In the genomic region with DNA sequence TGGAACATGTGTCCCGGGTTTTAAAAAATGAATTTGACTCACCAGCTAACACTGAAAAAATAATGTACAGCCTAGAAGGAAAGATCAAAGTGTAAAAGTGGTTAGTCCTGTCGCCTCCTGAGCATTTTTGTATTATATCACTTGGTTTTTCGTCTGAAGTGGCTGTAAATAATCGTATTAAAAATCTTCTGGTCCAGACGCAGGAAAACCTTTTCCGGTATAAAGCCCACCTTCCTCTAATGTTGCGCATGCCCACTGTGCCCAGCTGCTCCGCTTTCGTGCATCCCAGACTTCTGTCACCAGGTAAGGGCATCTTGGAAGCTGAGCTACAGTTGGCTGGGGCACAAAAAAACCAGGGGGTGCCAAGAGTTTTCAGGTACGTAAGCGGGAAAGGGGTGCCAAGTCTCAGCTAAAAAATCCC, we compare ENCODE assay signal across 8 cellular contexts. TPM values are rescaled to one million over a fixed set of nuclear protein-coding genes. Genes with fewer than 3 reads are reported as not detected.
DNase-seq lines count a peak whose midpoint lies in the region; ATAC-seq and TF ChIP-seq lines count a peak whose summit lies in the region.

No MANE protein-coding gene starts in this region.

- no peaks in the 10 kb centered on the region for H3K9me3 ChIP-seq in BLaER1 treated with 17β-estradiol and CSF1 and Interleukin-3, amounts not matched to agents 10 nM and 100 nM (replicated peaks in 1 of 11)

- peak overlapping the region; percentile 89 to 97 (median 94) for H3K27ac ChIP-seq in BLaER1 treated with 17β-estradiol and CSF1 and Interleukin-3, amounts not matched to agents 10 nM and 100 nM

- peak overlapping the region; percentile 65 to 94 (median 83) for H3K4me3 ChIP-seq in BLaER1 treated with 17β-estradiol and CSF1 and Interleukin-3, amounts not matched to agents 10 nM and 100 nM
- peak overlapping the region; percentile 71 for H3K4me3 ChIP-seq in WI38 (ENCODE audit: low read depth, low read length)

- H3K27ac Mint-ChIP-seq in mesothelial cell of epicardium, result peak overlapping the region; percentile 99

- peak overlapping the region; percentile 65 to 97 (median 86) for H3K4me2 ChIP-seq in BLaER1 treated with 17β-estradiol and CSF1 and Interleukin-3, amounts not matched to agents 10 nM and 100 nM

- peaks cover 33% of the 10 kb centered on the region for H3K4me1 Mint-ChIP-seq in mesothelial cell of epicardium

- peaks cover 0 to 39% (median 19%) of the 10 kb centered on the region in 11 experiments; a peak in 16 of 22 replicates for H4K20me1 ChIP-seq in BLaER1 treated with 17β-estradiol and CSF1 and Interleukin-3, amounts not matched to agents 10 nM and 100 nM

- peaks cover 20 to 27% (median 26%) of the 10 kb centered on the region in 10 experiments for H3K4me1 ChIP-seq in BLaER1 treated with 17β-estradiol and CSF1 and Interleukin-3, amounts not matched to agents 10 nM and 100 nM

- DNase-seq in NCI-H2196 (lab: John Stamatoyannopoulos, UW; ENCODE audit: unreplicated experiment) (peak; percentile 88), erythroblast (lab: John Stamatoyannopoulos, UW) (peak; percentile 80 to 89), mesothelial cell of epicardium (ENCODE audit: low spot score in 2 of 2, unreplicated experiment in 2 of 2) (peak in 1 of 2 experiments; percentile 71), stromal cell of bone marrow (ENCODE audit: low read depth) (peak; percentile 59)

- peaks cover 0 to 7% (median 3%) of the 10 kb centered on the region in 11 experiments; a peak in 7 of 22 replicates for H3K27me3 ChIP-seq in BLaER1 treated with 17β-estradiol and CSF1 and Interleukin-3, amounts not matched to agents 10 nM and 100 nM

- no peaks in the 10 kb centered on the region for H3K27me3 Mint-ChIP-seq in mesothelial cell of epicardium (ENCODE audit: low read depth)

- peaks cover 6% of the 10 kb centered on the region for H3K36me3 Mint-ChIP-seq in mesothelial cell of epicardium

- no peaks in the 10 kb centered on the region for H3K9me3 Mint-ChIP-seq in mesothelial cell of epicardium

- H3K9ac ChIP-seq in BLaER1 treated with 17β-estradiol and CSF1 and Interleukin-3, amounts not matched to agents 10 nM and 100 nM, result peak overlapping the region; percentile 88 to 96 (median 93)

- H3K36me3 ChIP-seq in BLaER1 treated with 17β-estradiol and CSF1 and Interleukin-3, amounts not matched to agents 10 nM and 100 nM, result peaks cover 30 to 35% (median 32%) of the 10 kb centered on the region in 11 experiments

- TF ChIP-seq CTCF in WI38 (IDR thresholded peaks at IDR 0.05; ENCODE audit: low read depth, low read length) (no peak), mesothelial cell of epicardium (IDR thresholded peaks at IDR 0.05; ENCODE audit: unreplicated experiment) (no peak)

- H3K4me3 Mint-ChIP-seq in mesothelial cell of epicardium, result peak overlapping the region; percentile 96

- TF ChIP-seq POLR2A in erythroblast (IDR thresholded peaks at IDR 0.05; ENCODE audit: low read length), result no peak

- ATAC-seq in GM18907 (IDR thresholded peaks at IDR 0.05; ENCODE audit: unreplicated experiment) (peak; percentile 27), HG03159 (IDR thresholded peaks at IDR 0.05; ENCODE audit: unreplicated experiment) (peak; percentile 5)

RNA-seq across cellular contexts. Expression of gene MYNN, which starts 0.7 kb away (rescaled TPM):
- total RNA-seq in mesothelial cell of epicardium, result 16.8 to 17.3 TPM (median 17.1 TPM) in 3 replicates

RNA-seq across cellular contexts. Expression of gene ACTRT3, which starts 3.2 kb away (rescaled TPM):
- 3.1 to 3.8 TPM (median 3.5 TPM) in 3 replicates for total RNA-seq in mesothelial cell of epicardium

RNA-seq across cellular contexts. Expression of gene TERC, which starts 7.7 kb away (rescaled TPM):
- total RNA-seq in mesothelial cell of epicardium, result 4.7 to 11.8 TPM (median 6.5 TPM) in 3 replicates

RNA-seq across cellular contexts. Expression of gene LRRIQ4, which starts 40.1 kb away (rescaled TPM):
- 0.11 to 0.31 TPM (median 0.16 TPM) in 3 replicates for total RNA-seq in mesothelial cell of epicardium

RNA-seq across cellular contexts. Expression of gene LRRC34, which starts 40.2 kb away (rescaled TPM):
- 4.3 to 5.3 TPM (median 5.1 TPM) in 3 replicates for total RNA-seq in mesothelial cell of epicardium
